ENCODE assay signal across 18 cellular contexts in genomic region chr9:108963459-108964143, GRCh38. TPM values are rescaled to one million over a fixed set of nuclear protein-coding genes. Genes with fewer than 3 reads are reported as not detected.
DNase-seq lines count a peak whose midpoint lies in the region; TF ChIP-seq lines count a peak whose summit lies in the region.
"Had no signal": no experiment of that assay in that cellular context is flagged by ENCODE, and none has a peak within 500 bp of the region (broad histone marks: within the 10 kb centered on the region; RNA-seq: fewer than 3 reads in every experiment).

No MANE protein-coding gene starts in this region.

- H2BK15ac ChIP-seq in neuronal stem cell (ENCODE audit: low read length) = no peak overlapping the region

- H3K4me2 ChIP-seq in parathyroid adenoma (ENCODE audit: low read length) (no peak overlapping the region), neuronal stem cell (ENCODE audit: insufficient read depth, low read length, poor library complexity, severe bottlenecking) (no peak overlapping the region)

- CTCF ChIA-PET in RWPE1 (lab: Yijun Ruan, JAX) = interaction anchor here (0.5 to 1.7 kb wide), 7 partner anchors 9 to 1386 kb away, joined by 3 to 7 read pairs (median 3); no protein-coding TSS in a partner anchor

- H3K18ac ChIP-seq in neuronal stem cell (ENCODE audit: low read length) = no peak overlapping the region

- no peak overlapping the region for H3K4ac ChIP-seq in neuronal stem cell (ENCODE audit: low read length)

- H3K4me1 ChIP-seq in parathyroid adenoma = peaks cover 8% of the 10 kb centered on the region
- H3K4me1 ChIP-seq in neuronal stem cell (ENCODE audit: control insufficient read depth in 2 of 2, insufficient read depth in 1 of 2, low read depth in 1 of 2, low read length in 2 of 2) = no peaks in the 10 kb centered on the region

- H2AFZ ChIP-seq in parathyroid adenoma (peak overlapping the region; percentile 16), neuronal stem cell (ENCODE audit: low read length) (no peak overlapping the region)

- H3K79me1 ChIP-seq in neuronal stem cell (ENCODE audit: low read depth, low read length) = no peaks in the 10 kb centered on the region

- H2BK5ac ChIP-seq in neuronal stem cell (ENCODE audit: low read length) = no peak overlapping the region

- WGBS in neuronal stem cell (ENCODE audit: extremely low coverage in 2 of 2, insufficient read length in 2 of 2, insufficient replicate concordance in 1 of 2), 2 donors = no CpG with 5 or more reads among the region's 4 CpGs

- H2BK120ac ChIP-seq in neuronal stem cell (ENCODE audit: low read depth, low read length) = no peak overlapping the region

- no peaks in the 10 kb centered on the region for H3K36me3 ChIP-seq in parathyroid adenoma (ENCODE audit: control insufficient read depth, insufficient read depth, low read length)
- peaks cover 9 to 77% of the 10 kb centered on the region in 2 donors for H3K36me3 ChIP-seq in neuronal stem cell (replicated peaks in 1 of 2; ENCODE audit: control insufficient read depth in 2 of 2, insufficient read depth in 2 of 2, low read length in 2 of 2)

- intact Hi-C loops in posterior cingulate gyrus (cut with DNase I) = no loop called here

- in situ Hi-C loops in G401 (cut with HindIII; ENCODE audit: low sequenced_read_pairs) = no loop called here

- H2AK5ac ChIP-seq in neuronal stem cell (ENCODE audit: low read depth, low read length) = no peak overlapping the region

- H3K9ac ChIP-seq in parathyroid adenoma (no peak overlapping the region), neuronal stem cell (ENCODE audit: low read depth, low read length, poor library complexity) (no peak overlapping the region)

- H3K23ac ChIP-seq in neuronal stem cell (ENCODE audit: low read depth, low read length, poor library complexity) = no peak overlapping the region

- no peak overlapping the region for H4K91ac ChIP-seq in neuronal stem cell (ENCODE audit: low read depth, low read length, poor library complexity)

- no peak overlapping the region for H3K14ac ChIP-seq in neuronal stem cell (ENCODE audit: low read length)

- TF ChIP-seq CTCF in fibroblast of pulmonary artery (IDR thresholded peaks at IDR 0.05; ENCODE audit: low read length, missing control alignments) = no peak
- TF ChIP-seq CTCF in parathyroid adenoma (IDR thresholded peaks at IDR 0.05) = no peak
- TF ChIP-seq CTCF in RWPE1 (conservative IDR thresholded peaks at IDR 0.05; ENCODE audit: low read depth) = no peak

- no peak overlapping the region for H4K8ac ChIP-seq in neuronal stem cell (ENCODE audit: low read depth, low read length)

- H3K4me3 ChIP-seq in fibroblast of pulmonary artery (replicated peaks; ENCODE audit: low read depth, low read length) (no peak overlapping the region), parathyroid adenoma (ENCODE audit: low read depth, low read length) (no peak overlapping the region), neuronal stem cell (ENCODE audit: low read length in 2 of 2) (no peak overlapping the region)

- H2BK12ac ChIP-seq in neuronal stem cell (ENCODE audit: low read length) = no peak overlapping the region

- H3K27me3 ChIP-seq in parathyroid adenoma (ENCODE audit: control insufficient read depth, insufficient read depth, low read length) = no peaks in the 10 kb centered on the region
- no peaks in the 10 kb centered on the region for H3K27me3 ChIP-seq in neuronal stem cell (ENCODE audit: control insufficient read depth in 3 of 3, insufficient read depth in 3 of 3, low read depth in 1 of 3, low read length in 3 of 3)

- H3K9me3 ChIP-seq in parathyroid adenoma (ENCODE audit: control insufficient read depth, low read length) = no peaks in the 10 kb centered on the region
- no peaks in the 10 kb centered on the region for H3K9me3 ChIP-seq in neuronal stem cell (replicated peaks in 1 of 2; ENCODE audit: control insufficient read depth in 2 of 2, insufficient read depth in 1 of 2, low read depth in 1 of 2, low read length in 2 of 2)

- no peaks in the 10 kb centered on the region for H3K79me2 ChIP-seq in parathyroid adenoma

- POLR2A ChIA-PET in RWPE1 (lab: Yijun Ruan, JAX; ENCODE audit: low non-redundant PET) = no interaction called here

- DNase-seq in G401 (ENCODE audit: low spot score) (peak; percentile 5), OCI-M1 (lab: John Stamatoyannopoulos, UW) (peak; percentile 62), fibroblast of pulmonary artery (ENCODE audit: low read depth) (peak; percentile 52), neuronal stem cell (ENCODE audit: low spot score) (no peak), RWPE1 (ENCODE audit: low spot score) (no peak), posterior cingulate gyrus (no peak), glomerular visceral epithelial cell (ENCODE audit: extremely low spot score) (no peak)
- DNase-seq: activated naive CD8-positive, alpha-beta T cell treated with anti-CD3 and anti-CD28 coated beads for 36 hours; activated T-cell treated with anti-CD3 and anti-CD28 coated beads, Interleukin-2, amount 50 U/mL, for 48 hours; CD4-positive, CD25-positive, alpha-beta regulatory T cell; DMS53; islet precursor cell; MV-4-11; NCI-H2029; SHP77 treated with DMSO at 0.1 percent for 48 hours; stimulated activated CD4-positive, alpha-beta T cell treated with anti-CD3 and anti-CD28 coated beads, Interleukin-12 subunit alpha, Interleukin-12 subunit beta, amount 100 ng/mL, for 4 hours; T-helper 17 cell had no signal

- H3K27ac ChIP-seq in parathyroid adenoma (peak overlapping the region; percentile 8), neuronal stem cell (replicated peaks; ENCODE audit: low read length) (no peak overlapping the region), RWPE1 (no peak overlapping the region)

RNA-seq across cellular contexts. Expression of gene ABITRAM, which starts 29.4 kb away (rescaled TPM):
- 15.3 and 16.7 TPM in 2 replicates for total RNA-seq in G401 (2014; rRNA removed; shearing (Covaris generic))
- 23.1 TPM for polyA plus RNA-seq in neuronal stem cell (2013, experiment 1 of 2)
- 22.3 TPM for polyA plus RNA-seq in neuronal stem cell (2013, experiment 2 of 2)

RNA-seq across cellular contexts. Expression of gene ELP1, which starts 29.7 kb away (rescaled TPM):
- 26.3 and 54.7 TPM in 2 replicates for total RNA-seq in G401 (2014; rRNA removed; shearing (Covaris generic))
- polyA plus RNA-seq in neuronal stem cell (2013, experiment 1 of 2) = 22.7 TPM
- polyA plus RNA-seq in neuronal stem cell (2013, experiment 2 of 2) = 21.8 TPM

RNA-seq across cellular contexts. Expression of gene CTNNAL1, which starts 49.7 kb away (rescaled TPM):
- total RNA-seq in G401 (2014; rRNA removed; shearing (Covaris generic)) = 95.8 and 122 TPM in 2 replicates
- polyA plus RNA-seq in neuronal stem cell (2013, experiment 1 of 2) = 64.7 TPM
- 66.2 TPM for polyA plus RNA-seq in neuronal stem cell (2013, experiment 2 of 2)

Comparison
In these comparisons a context has a peak if more than half of its experiments do, and no peak if none do; other contexts are left out.
1. DNase-seq: peak in G401 (single experiment), OCI-M1 (single experiment) and fibroblast of pulmonary artery (single experiment); none in neuronal stem cell (single experiment), RWPE1 (single experiment), posterior cingulate gyrus (0 of 10) and glomerular visceral epithelial cell (single experiment).